In genomic region chr1:229970714-229971113, GRCh38 we compare ENCODE assay signal across 18 cellular contexts.
DNase-seq lines count a peak whose midpoint lies in the region; ATAC-seq and TF ChIP-seq lines count a peak whose summit lies in the region.
"Had no signal": no experiment of that assay in that cellular context is flagged by ENCODE, and none has a peak within 500 bp of the region (broad histone marks: within the 10 kb centered on the region; RNA-seq: fewer than 3 reads in every experiment).

No MANE protein-coding gene starts in this region.

- H3K4me1 Mint-ChIP-seq in activated T-cell treated with anti-CD3 and anti-CD28 coated beads, Interleukin-2, amount 50 U/mL, for 4 hours (ENCODE audit: low read depth), result no peaks in the 10 kb centered on the region
- no peaks in the 10 kb centered on the region for H3K4me1 Mint-ChIP-seq in stimulated activated effector memory CD8-positive, alpha-beta T cell treated with anti-CD3 and anti-CD28 coated beads, Interleukin-12 subunit alpha, Interleukin-12 subunit beta, amount 100 ng/mL, for 72 hours

- peaks cover 11% of the 10 kb centered on the region for H3K9me3 Mint-ChIP-seq in activated T-cell treated with anti-CD3 and anti-CD28 coated beads, Interleukin-2, amount 50 U/mL, for 4 hours
- H3K9me3 Mint-ChIP-seq in stimulated activated effector memory CD8-positive, alpha-beta T cell treated with anti-CD3 and anti-CD28 coated beads, Interleukin-12 subunit alpha, Interleukin-12 subunit beta, amount 100 ng/mL, for 72 hours, result peaks cover 6% of the 10 kb centered on the region

- no peaks in the 10 kb centered on the region for H3K4me1 ChIP-seq in IMR-90 (ENCODE audit: control insufficient read depth, insufficient read depth, low read length)

- intact Hi-C loops in IMR-90 (cut with micrococcal nuclease), result loop anchor here (10.0 kb wide), 1 partner anchor 294 kb away; no protein-coding TSS in a partner anchor

- no peaks in the 10 kb centered on the region for H3K27me3 ChIP-seq in IMR-90 (ENCODE audit: control insufficient read depth, insufficient read depth, low read length)

- no peak for TF ChIP-seq RAD21 in IMR-90 (IDR thresholded peaks at IDR 0.05; ENCODE audit: low read length)

- dilution Hi-C loops in IMR-90 (cut with HindIII; ENCODE audit: low sequenced_read_pairs, unreplicated experiment), result no loop called here

- no peaks in the 10 kb centered on the region for H3K79me1 ChIP-seq in IMR-90 (ENCODE audit: low read depth in 1 of 2, low read length in 2 of 2)

- H3K18ac ChIP-seq in IMR-90 (ENCODE audit: low read depth, low read length), result no peak overlapping the region

- no peak overlapping the region for H3K4me3 Mint-ChIP-seq in activated T-cell treated with anti-CD3 and anti-CD28 coated beads, Interleukin-2, amount 50 U/mL, for 4 hours
- no peak overlapping the region for H3K4me3 Mint-ChIP-seq in stimulated activated effector memory CD8-positive, alpha-beta T cell treated with anti-CD3 and anti-CD28 coated beads, Interleukin-12 subunit alpha, Interleukin-12 subunit beta, amount 100 ng/mL, for 72 hours

- BruUV-seq in IMR-90 (replicated peaks; lab: Mats Ljungman, UMichigan), result no TSS peak

- no peak overlapping the region for H3K14ac ChIP-seq in IMR-90 (replicated peaks; ENCODE audit: low read depth, low read length)

- H3K9me1 ChIP-seq in IMR-90 (ENCODE audit: insufficient read depth, low read length), result no peaks in the 10 kb centered on the region

- no peaks in the 10 kb centered on the region for H3K36me3 ChIP-seq in IMR-90 (ENCODE audit: control insufficient read depth, insufficient read depth, low read length)

- TF ChIP-seq POLR2A in IMR-90 (IDR thresholded peaks at IDR 0.05; ENCODE audit: low read depth, low read length), result no peak

- POLR2A ChIA-PET in IMR-90 (lab: Charles Lee; ENCODE audit: unreplicated experiment), result no interaction called here

- no peak overlapping the region for H2BK5ac ChIP-seq in IMR-90 (ENCODE audit: low read depth, low read length, poor library complexity, severe bottlenecking)

- H2BK120ac ChIP-seq in IMR-90 (ENCODE audit: low read depth, low read length), result no peak overlapping the region

- no peak overlapping the region for H4K91ac ChIP-seq in IMR-90 (ENCODE audit: insufficient read depth, low read depth, low read length)

- no peak overlapping the region for H3K4me2 ChIP-seq in IMR-90 (ENCODE audit: low read depth, low read length)

- H2BK20ac ChIP-seq in IMR-90 (ENCODE audit: low read depth, low read length), result no peak overlapping the region

- H4K20me1 ChIP-seq in IMR-90 (ENCODE audit: insufficient read depth, low read length), result no peaks in the 10 kb centered on the region

- no peak overlapping the region for H3K56ac ChIP-seq in IMR-90 (ENCODE audit: extremely low read depth, insufficient read depth, low read length)

- H4K8ac ChIP-seq in IMR-90 (ENCODE audit: low read depth in 2 of 2, low read length in 2 of 2), result no peak overlapping the region

- no CpG with 5 or more reads among the region's 8 CpGs for WGBS in IMR-90 (ENCODE audit: extremely low coverage in 2 of 2, insufficient read length in 1 of 2), 2 experiments

- no peak overlapping the region for H2AK5ac ChIP-seq in IMR-90 (ENCODE audit: low read depth, low read length)

- H2BK15ac ChIP-seq in IMR-90 (ENCODE audit: low read depth, low read length), result no peak overlapping the region

- no peaks in the 10 kb centered on the region for H3K9me3 ChIP-seq in IMR-90 (ENCODE audit: control insufficient read depth, insufficient read depth, low read length)

- TF ChIP-seq CTCF in IMR-90 (conservative IDR thresholded peaks at IDR 0.05; ENCODE audit: low read depth, low read length), result no peak

- ATAC-seq in activated T-cell treated with anti-CD3 and anti-CD28 coated beads, Interleukin-2, amount 50 U/mL, for 4 hours, result peak; percentile 53 to 59
- ATAC-seq in IMR-90 (ENCODE audit: low read depth), result no peak
- ATAC-seq in esophagus mucosa, result peak; percentile 35
- ATAC-seq in stimulated activated effector memory CD8-positive, alpha-beta T cell treated with anti-CD3 and anti-CD28 coated beads, Interleukin-12 subunit alpha, Interleukin-12 subunit beta, amount 100 ng/mL, for 72 hours, result peak; percentile 31
- ATAC-seq in HG03025 (IDR thresholded peaks at IDR 0.05; ENCODE audit: low FRiP score, unreplicated experiment), result no peak
- ATAC-seq: SK-N-SH treated with all-trans-retinoic acid at 6 μM for 48 hours had no signal

- no peak overlapping the region for H2AK9ac ChIP-seq in IMR-90 (replicated peaks; ENCODE audit: low read depth, low read length, poor library complexity)

- no peak overlapping the region for H3K27ac ChIP-seq in IMR-90 (ENCODE audit: insufficient read depth, low read length)
- H3K27ac ChIP-seq: C4-2B had no signal

- no peak overlapping the region for H3K4me3 ChIP-seq in IMR-90 (ENCODE audit: insufficient read depth, low read depth, low read length)

- no peak overlapping the region for H3K4ac ChIP-seq in IMR-90 (ENCODE audit: low read depth, low read length)

- in situ Hi-C loops in IMR-90 (cut with MboI; ENCODE audit: low sequenced_read_pairs), result no loop called here

- H3K36me3 Mint-ChIP-seq in activated T-cell treated with anti-CD3 and anti-CD28 coated beads, Interleukin-2, amount 50 U/mL, for 4 hours (ENCODE audit: insufficient read depth), result no peaks in the 10 kb centered on the region
- no peaks in the 10 kb centered on the region for H3K36me3 Mint-ChIP-seq in stimulated activated effector memory CD8-positive, alpha-beta T cell treated with anti-CD3 and anti-CD28 coated beads, Interleukin-12 subunit alpha, Interleukin-12 subunit beta, amount 100 ng/mL, for 72 hours

- DNase-seq in activated T-cell treated with anti-CD3 and anti-CD28 coated beads, Interleukin-2, amount 50 U/mL, for 4 hours, result no peak
- DNase-seq in activated T-cell treated with anti-CD3 and anti-CD28 coated beads for 4 hours, result no peak
- no peak for DNase-seq in IMR-90
- DNase-seq in stimulated activated effector memory CD8-positive, alpha-beta T cell treated with anti-CD3 and anti-CD28 coated beads, Interleukin-12 subunit alpha, Interleukin-12 subunit beta, amount 100 ng/mL, for 72 hours (ENCODE audit: low spot score in 2 of 2), result no peak
- no peak for DNase-seq in RKO (ENCODE audit: low spot score)
- DNase-seq: EL; GF-D8; KBM-7; NCI-H1092; NCI-H1436; NCI-H1930; NCI-H748 treated with DMSO at 0.1 percent for 48 hours; NK-92 treated with Interleukin-12 subunit alpha and Interleukin-12 subunit beta, amount 100 ng/mL, for 24 hours; SIG-M5 had no signal

- H4K5ac ChIP-seq in IMR-90 (ENCODE audit: low read depth, low read length), result no peak overlapping the region

- H3K23ac ChIP-seq in IMR-90 (ENCODE audit: low read depth, low read length), result no peak overlapping the region

- H2AFZ ChIP-seq in IMR-90 (replicated peaks; ENCODE audit: low read length, poor library complexity), result peak overlapping the region; percentile 27

- H3K27ac Mint-ChIP-seq in stimulated activated effector memory CD8-positive, alpha-beta T cell treated with anti-CD3 and anti-CD28 coated beads, Interleukin-12 subunit alpha, Interleukin-12 subunit beta, amount 100 ng/mL, for 72 hours, result no peak overlapping the region

- CTCF ChIA-PET in IMR-90 (lab: Yijun Ruan, JAX), result no interaction called here

- H3K9ac ChIP-seq in IMR-90 (ENCODE audit: low read depth, low read length), result no peak overlapping the region

- peaks cover 20% of the 10 kb centered on the region for H3K27me3 Mint-ChIP-seq in activated T-cell treated with anti-CD3 and anti-CD28 coated beads, Interleukin-2, amount 50 U/mL, for 4 hours (ENCODE audit: low read depth)

TF ChIP-seq in IMR-90, 13 proteins besides CTCF, POLR2A, EP300 and RAD21:
- no peak for TF ChIP-seq USF2 (IDR thresholded peaks at IDR 0.05; ENCODE audit: low read depth, low read length)
- no peak for TF ChIP-seq RFX5 (IDR thresholded peaks at IDR 0.05; ENCODE audit: low read depth, low read length)
- TF ChIP-seq CHD1 (IDR thresholded peaks at IDR 0.05; ENCODE audit: low read depth, low read length), result no peak
- no peak for TF ChIP-seq BHLHE40 (IDR thresholded peaks at IDR 0.05; ENCODE audit: low read depth, low read length)
- no peak for TF ChIP-seq CEBPB (IDR thresholded peaks at IDR 0.05; ENCODE audit: low read depth, low read length)
- TF ChIP-seq SMC3 (IDR thresholded peaks at IDR 0.05; ENCODE audit: low read depth, low read length), result no peak
- no peak for TF ChIP-seq MAFK (IDR thresholded peaks at IDR 0.05; ENCODE audit: low read depth, low read length)
- no peak for TF ChIP-seq RCOR1 (IDR thresholded peaks at IDR 0.05; ENCODE audit: insufficient replicate concordance, low read length)
- TF ChIP-seq MAZ (IDR thresholded peaks at IDR 0.05; ENCODE audit: borderline replicate concordance, low read depth, low read length), result no peak
- TF ChIP-seq NFE2L2 (IDR thresholded peaks at IDR 0.05; ENCODE audit: low read depth, low read length), result no peak
- TF ChIP-seq FOS (IDR thresholded peaks at IDR 0.05; ENCODE audit: low read depth, low read length), result no peak
- TF ChIP-seq MXI1 (IDR thresholded peaks at IDR 0.05; ENCODE audit: borderline replicate concordance, low read depth, low read length), result no peak
- TF ChIP-seq ELK1 (IDR thresholded peaks at IDR 0.05; ENCODE audit: borderline replicate concordance, low read depth, low read length), result no peak

Comparison
In these comparisons a context has a peak if more than half of its experiments do, and no peak if none do; other contexts are left out.
1. ATAC-seq: peak in activated T-cell treated with anti-CD3 and anti-CD28 coated beads, Interleukin-2, amount 50 U/mL, for 4 hours (2 of 2), esophagus mucosa (single experiment) and stimulated activated effector memory CD8-positive, alpha-beta T cell treated with anti-CD3 and anti-CD28 coated beads, Interleukin-12 subunit alpha, Interleukin-12 subunit beta, amount 100 ng/mL, for 72 hours (single experiment); none in IMR-90 (single experiment) and HG03025 (single experiment).